In the genomic region with DNA sequence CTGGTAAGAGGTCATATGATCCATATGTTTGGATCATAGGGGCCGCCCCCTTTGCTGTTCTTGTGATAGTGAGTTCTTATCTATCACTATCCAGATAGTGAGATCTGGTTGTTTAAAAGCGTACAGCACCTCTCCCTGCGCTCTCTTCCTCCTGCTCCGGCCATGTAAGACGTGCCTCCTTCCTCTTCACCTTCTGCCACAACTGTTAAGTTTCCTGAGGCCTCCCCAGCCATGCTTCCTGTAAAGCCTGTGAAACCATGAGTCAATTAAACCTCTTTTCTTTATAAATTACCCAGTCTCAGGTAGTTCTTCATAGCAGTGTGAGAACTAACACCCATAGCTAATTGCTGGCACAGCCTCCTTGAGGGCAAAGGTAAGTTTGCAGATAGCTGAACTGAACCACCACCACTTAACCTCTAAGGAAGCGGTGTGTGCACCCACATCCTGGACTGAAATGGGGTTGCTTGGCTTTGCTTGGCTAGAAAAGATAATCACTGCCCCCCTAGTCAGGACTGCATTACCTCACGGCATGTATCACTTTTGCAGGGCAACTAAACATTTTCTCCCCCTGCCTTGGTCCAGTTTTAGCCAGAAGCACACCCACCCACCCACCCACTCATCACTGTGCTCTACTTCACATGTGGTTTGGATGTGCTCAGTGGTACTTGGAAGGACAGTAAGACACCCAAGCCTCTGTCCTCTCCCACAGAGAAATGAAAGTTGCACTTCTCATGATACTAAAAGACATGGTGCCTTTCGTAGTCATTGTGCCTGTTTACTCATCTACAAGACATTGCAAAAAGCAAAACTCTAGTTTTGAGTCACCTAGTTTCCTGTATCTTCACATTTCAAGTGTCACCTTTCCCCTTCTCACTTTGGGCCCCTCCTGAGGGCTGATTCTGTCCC, we compare ENCODE assay signal across 8 cellular contexts. TPM values are rescaled to one million over a fixed set of nuclear protein-coding genes. Genes with fewer than 3 reads are reported as not detected.
DNase-seq lines count a peak whose midpoint lies in the region; ATAC-seq and TF ChIP-seq lines count a peak whose summit lies in the region.

No MANE protein-coding gene starts in this region.

- intact Hi-C loops in thyroid gland (cut with DNase I), result no loop called here

- H3K4me1 ChIP-seq in thyroid gland, result peaks cover 10 to 12% of the 10 kb centered on the region in 2 donors

- H3K9me3 ChIP-seq in thyroid gland, result no peaks in the 10 kb centered on the region

- H3K27ac ChIP-seq in thyroid gland, result no peak overlapping the region

- ATAC-seq in HG03558 (IDR thresholded peaks at IDR 0.05; ENCODE audit: extremely low read depth, unreplicated experiment), result peak; percentile 71

- H3K27me3 ChIP-seq in thyroid gland, result no peaks in the 10 kb centered on the region

- peaks cover 39 to 56% of the 10 kb centered on the region in 2 donors for H3K36me3 ChIP-seq in thyroid gland

- no peak for TF ChIP-seq CTCF in thyroid gland (IDR thresholded peaks at IDR 0.05)

- no peak for TF ChIP-seq POLR2A in thyroid gland (IDR thresholded peaks at IDR 0.05)

- DNase-seq in activated gamma-delta T cell treated with Interleukin-2 at 50 U/mL for 16 hours (peak; percentile 67), activated gamma-delta T cell (lab: John Stamatoyannopoulos, UW) (no peak), hepatic stellate cell (ENCODE audit: low spot score) (no peak), thyroid gland (no peak), middle frontal gyrus (ENCODE audit: extremely low spot score, low spot score) (no peak)
- DNase-seq in activated effector memory CD4-positive, alpha-beta T cell treated with anti-CD3 and anti-CD28 coated beads, Interleukin-2, amount 50 U/mL, for 16 hours, result peak; percentile 83
- peak; percentile 20 for DNase-seq in stimulated activated CD8-positive, alpha-beta memory T cell treated with anti-CD3 and anti-CD28 coated beads, Interleukin-15, amount 100 ng/mL, for 1 hour (ENCODE audit: low read depth)

- WGBS in thyroid gland, 2 donors, result 94 to 96% methylated on average over 8 of the region's 8 CpGs

- H3K4me3 ChIP-seq in thyroid gland (replicated peaks in 1 of 3), result no peak overlapping the region

RNA-seq across cellular contexts. Expression of a gene that starts 23.1 kb away (rescaled TPM):
- 1 to 10 TPM; 1.4 to 2.0 (median 1.6) TPM for total RNA-seq in thyroid gland

RNA-seq across cellular contexts. Expression of a gene that starts 33.2 kb away (rescaled TPM):
- total RNA-seq in thyroid gland, result 10 to 100 TPM; 59.5 to 76.7 (median 62.5) TPM

RNA-seq across cellular contexts. Expression of a gene that starts 36.3 kb away (rescaled TPM):
- 100 to 1,000 TPM in 3 of 4 donors, 10 to 100 TPM in 1; 75.6 to 307 (median 236) TPM for total RNA-seq in thyroid gland

RNA-seq across cellular contexts. Expression of a gene that starts 59.7 kb away (rescaled TPM):
- 1 to 10 TPM; 6.4 to 8.1 (median 6.8) TPM for total RNA-seq in thyroid gland

Comparison
In these comparisons a context has a peak if more than half of its experiments do, and no peak if none do; other contexts are left out.
1. DNase-seq: peak in activated gamma-delta T cell treated with Interleukin-2 at 50 U/mL for 16 hours (single experiment), activated effector memory CD4-positive, alpha-beta T cell treated with anti-CD3 and anti-CD28 coated beads, Interleukin-2, amount 50 U/mL, for 16 hours (single experiment) and stimulated activated CD8-positive, alpha-beta memory T cell treated with anti-CD3 and anti-CD28 coated beads, Interleukin-15, amount 100 ng/mL, for 1 hour (single experiment); none in activated gamma-delta T cell (single experiment), hepatic stellate cell (single experiment), thyroid gland (0 of 2) and middle frontal gyrus (single experiment).